10 cellular contexts compared by ENCODE assay signal in genomic region chr16:68070811-68071546, GRCh38.
DNase-seq lines count a peak whose midpoint lies in the region; ATAC-seq lines count a peak whose summit lies in the region.
"Had no signal": no experiment of that assay in that cellular context is flagged by ENCODE, and none has a peak within 500 bp of the region (broad histone marks: within the 10 kb centered on the region; RNA-seq: fewer than 3 reads in every experiment).

No MANE protein-coding gene starts in this region.

- peak overlapping the region; percentile 55 for H3K27ac Mint-ChIP-seq in dendritic cell treated with granulocyte-macrophage colony-stimulating factor and Interleukin-4, amounts not matched to agents 40 ng/mL and 50 ng/mL, for 4 days
- H3K27ac Mint-ChIP-seq: brain had no signal

- H3K9me3 Mint-ChIP-seq in dendritic cell treated with granulocyte-macrophage colony-stimulating factor and Interleukin-4, amounts not matched to agents 40 ng/mL and 50 ng/mL, for 4 days: no peaks in the 10 kb centered on the region
- H3K9me3 Mint-ChIP-seq: brain had no signal

- peaks cover 47% of the 10 kb centered on the region for H3K4me1 Mint-ChIP-seq in dendritic cell treated with granulocyte-macrophage colony-stimulating factor and Interleukin-4, amounts not matched to agents 40 ng/mL and 50 ng/mL, for 4 days (ENCODE audit: low read depth)

- intact Hi-C loops in dendritic cell treated with granulocyte-macrophage colony-stimulating factor and Interleukin-4, amounts not matched to agents 40 ng/mL and 50 ng/mL, for 4 days (cut with micrococcal nuclease): no loop called here

- ATAC-seq in HG03432 (IDR thresholded peaks at IDR 0.05; ENCODE audit: unreplicated experiment): peak; percentile 36

- H3K4me3 Mint-ChIP-seq in dendritic cell treated with granulocyte-macrophage colony-stimulating factor and Interleukin-4, amounts not matched to agents 40 ng/mL and 50 ng/mL, for 4 days: no peak overlapping the region
- H3K4me3 Mint-ChIP-seq: brain had no signal

- H3K36me3 Mint-ChIP-seq in dendritic cell treated with granulocyte-macrophage colony-stimulating factor and Interleukin-4, amounts not matched to agents 40 ng/mL and 50 ng/mL, for 4 days (ENCODE audit: low read depth): peaks cover 90% of the 10 kb centered on the region

- DNase-seq in stimulated activated CD4-positive, alpha-beta T cell treated with anti-CD3 and anti-CD28 coated beads, Interleukin-15, amount 100 ng/mL, for 24 hours: peak; percentile 20
- DNase-seq in stimulated activated CD4-positive, alpha-beta T cell treated with anti-CD3 and anti-CD28 coated beads, Interleukin-4, amount 100 ng/mL, for 4 hours: no peak
- DNase-seq in midbrain (lab: John Stamatoyannopoulos, UW) (no peak), DMS79 (lab: John Stamatoyannopoulos, UW) (no peak), NCI-H1694 (lab: John Stamatoyannopoulos, UW) (no peak), GF-D8 (lab: John Stamatoyannopoulos, UW) (no peak)
- DNase-seq: NCI-H2029 had no signal

- H3K27me3 Mint-ChIP-seq in dendritic cell treated with granulocyte-macrophage colony-stimulating factor and Interleukin-4, amounts not matched to agents 40 ng/mL and 50 ng/mL, for 4 days: no peaks in the 10 kb centered on the region
- H3K27me3 Mint-ChIP-seq: brain had no signal
